Comparison of ENCODE assay signal across 15 cellular contexts in genomic region chr20:17403496-17403895, GRCh38.
DNase-seq lines count a peak whose midpoint lies in the region; TF ChIP-seq lines count a peak whose summit lies in the region.
"Had no signal": no experiment of that assay in that cellular context is flagged by ENCODE, and none has a peak within 500 bp of the region (broad histone marks: within the 10 kb centered on the region; RNA-seq: fewer than 3 reads in every experiment).

No MANE protein-coding gene starts in this region.

- H3K4me3 ChIP-seq in epithelial cell of proximal tubule (ENCODE audit: low read depth, low read length) (no peak overlapping the region), kidney epithelial cell (ENCODE audit: low read depth, low read length) (no peak overlapping the region)
- H3K4me3 ChIP-seq: A549, GM23338 had no signal

- in situ Hi-C loops in SK-MEL-5 (cut with HindIII; ENCODE audit: low pct_unique_long_range_greater_than_20kb, low sequenced_read_pairs), result no loop called here

- DNase-seq in SK-MEL-5 (ENCODE audit: low read depth, low spot score) (peak; percentile 54), epithelial cell of proximal tubule (ENCODE audit: low read depth) (peak; percentile 33), kidney epithelial cell (ENCODE audit: low read depth) (peak; percentile 28), renal cortical epithelial cell (ENCODE audit: low read depth) (peak; percentile 91), HCEC 1CT (no peak), NCI-H1092 treated with DMSO at 0.1 percent for 48 hours (lab: John Stamatoyannopoulos, UW) (no peak), NOMO-1 treated with dmso at 0.1 percent for 144 hours (lab: John Stamatoyannopoulos, UW; ENCODE audit: unreplicated experiment) (no peak)
- no peak for DNase-seq in activated naive CD4-positive, alpha-beta T cell treated with Interleukin-2 at 50 U/mL for 16 hours
- DNase-seq: Caco-2; CD8-positive, alpha-beta T cell; DMS53; GF-D8; H7 had no signal

- no peaks in the 10 kb centered on the region for H3K36me3 ChIP-seq in kidney epithelial cell (ENCODE audit: control insufficient read depth, insufficient read depth, low read length)

- H3K27me3 ChIP-seq in kidney epithelial cell (ENCODE audit: control insufficient read depth, insufficient read depth, low read length), result no peaks in the 10 kb centered on the region

- TF ChIP-seq CTCF in epithelial cell of proximal tubule (conservative IDR thresholded peaks at IDR 0.05; ENCODE audit: low read depth, low read length) (no peak), kidney epithelial cell (IDR thresholded peaks at IDR 0.05; ENCODE audit: insufficient read depth, low read length, poor library complexity, severe bottlenecking) (no peak)

Comparison
In these comparisons a context has a peak if more than half of its experiments do, and no peak if none do; other contexts are left out.
1. DNase-seq: peak in SK-MEL-5 (single experiment), epithelial cell of proximal tubule (single experiment), kidney epithelial cell (single experiment) and renal cortical epithelial cell (single experiment); none in HCEC 1CT (single experiment), NCI-H1092 treated with DMSO at 0.1 percent for 48 hours (single experiment), NOMO-1 treated with dmso at 0.1 percent for 144 hours (single experiment) and activated naive CD4-positive, alpha-beta T cell treated with Interleukin-2 at 50 U/mL for 16 hours (single experiment).